ENCODE assay signal across 8 cellular contexts in the genomic region with DNA sequence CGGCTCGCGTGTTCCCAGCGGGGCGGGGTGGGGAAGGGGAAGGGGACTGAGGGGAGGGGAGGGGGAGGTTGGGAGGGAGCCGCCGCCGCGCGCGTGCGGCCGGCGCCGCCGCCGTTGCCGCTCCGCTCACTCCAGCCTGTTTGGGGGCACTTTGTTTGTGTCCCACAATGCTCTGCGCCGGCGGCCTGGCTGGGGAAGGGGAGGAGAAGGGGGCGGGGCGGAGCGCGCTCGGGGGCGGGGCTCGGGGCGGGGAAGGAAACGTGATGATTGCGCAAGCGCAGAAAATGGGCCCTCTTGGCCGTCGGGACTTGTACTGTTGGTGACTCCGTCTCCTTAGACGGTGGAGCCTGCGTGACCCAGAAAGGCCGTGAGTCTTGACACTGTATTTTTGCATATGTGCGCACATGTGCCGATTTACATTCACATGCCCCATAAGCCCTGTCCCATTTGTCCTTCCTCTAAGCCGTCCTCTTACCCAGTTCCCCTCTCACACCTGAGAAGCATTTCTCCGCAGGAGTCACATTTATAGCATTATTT. TPM values are rescaled to one million over a fixed set of nuclear protein-coding genes. Genes with fewer than 3 reads are reported as not detected.
DNase-seq lines count a peak whose midpoint lies in the region; ATAC-seq, FAIRE-seq and TF ChIP-seq lines count a peak whose summit lies in the region.

A gene with protein sequence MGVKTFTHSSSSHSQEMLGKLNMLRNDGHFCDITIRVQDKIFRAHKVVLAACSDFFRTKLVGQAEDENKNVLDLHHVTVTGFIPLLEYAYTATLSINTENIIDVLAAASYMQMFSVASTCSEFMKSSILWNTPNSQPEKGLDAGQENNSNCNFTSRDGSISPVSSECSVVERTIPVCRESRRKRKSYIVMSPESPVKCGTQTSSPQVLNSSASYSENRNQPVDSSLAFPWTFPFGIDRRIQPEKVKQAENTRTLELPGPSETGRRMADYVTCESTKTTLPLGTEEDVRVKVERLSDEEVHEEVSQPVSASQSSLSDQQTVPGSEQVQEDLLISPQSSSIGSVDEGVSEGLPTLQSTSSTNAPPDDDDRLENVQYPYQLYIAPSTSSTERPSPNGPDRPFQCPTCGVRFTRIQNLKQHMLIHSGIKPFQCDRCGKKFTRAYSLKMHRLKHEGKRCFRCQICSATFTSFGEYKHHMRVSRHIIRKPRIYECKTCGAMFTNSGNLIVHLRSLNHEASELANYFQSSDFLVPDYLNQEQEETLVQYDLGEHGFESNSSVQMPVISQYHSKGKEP (minus strand): TSS at position 169 of the 537 bp plus-strand sequence. CDS start 53,044 bp downstream, outside the sequence.

- CTCF ChIA-PET in A549 (lab: Yijun Ruan, JAX): no interaction called here

- peak within 1 kb of the TSS; percentile 95 to 99 (median 98) for H3K27ac Mint-ChIP-seq in immature natural killer cell

- H3K36me3 Mint-ChIP-seq in immature natural killer cell: peaks cover 0 to 9% (median 0%) of the 10 kb centered on the region in 3 donors

- H3K4me1 ChIP-seq in A549: peaks cover 34% of the 10 kb centered on the region

- FAIRE-seq in A549 (lab: Jason Lieb, UNC) (no peak), bronchial epithelial cell (lab: Jason Lieb, UNC) (no peak)

- no peaks in the 10 kb centered on the region for H3K9me3 ChIP-seq in A549

- no peak for TF ChIP-seq RAD21 in A549 (conservative IDR thresholded peaks at IDR 0.05 in 1 of 2, IDR thresholded peaks at IDR 0.05 in 1 of 2)

- H3K36me3 ChIP-seq in bronchial epithelial cell (ENCODE audit: control insufficient read depth, insufficient read depth, low read length): no peaks in the 10 kb centered on the region

- TF ChIP-seq EP300 in A549 (IDR thresholded peaks at IDR 0.05): no peak

- TF ChIP-seq CTCF in A549 (IDR thresholded peaks at IDR 0.05) (no peak), WI38 (IDR thresholded peaks at IDR 0.05; ENCODE audit: low read depth, low read length) (no peak), bronchial epithelial cell (IDR thresholded peaks at IDR 0.05; ENCODE audit: insufficient read depth, low read length, severe bottlenecking) (no peak)

- no peaks in the 10 kb centered on the region for H3K9me3 Mint-ChIP-seq in immature natural killer cell

- peaks cover 39 to 64% of the 10 kb centered on the region in 2 donors for H3K4me1 Mint-ChIP-seq in immature natural killer cell

- peak; percentile 63 to 87 for DNase-seq in A549 (ENCODE audit: low read depth in 1 of 2, low spot score in 1 of 2)
- peak; percentile 89 for DNase-seq in NCI-H2196 treated with DMSO at 0.1 percent for 48 hours (lab: John Stamatoyannopoulos, UW; ENCODE audit: unreplicated experiment)
- peak; percentile 73 for DNase-seq in bronchial epithelial cell (ENCODE audit: low read depth)
- peak; percentile 85 to 89 (median 89) for DNase-seq in immature natural killer cell
- DNase-seq in smooth muscle cell of the brain vasculature (ENCODE audit: low read depth, low spot score): peak; percentile 70

- peak within 1 kb of the TSS; percentile 98 to 99 for H3K27ac ChIP-seq in A549

- peak; percentile 42; the same call in 1 of the 2 replicates for TF ChIP-seq POLR2A in A549 (IDR thresholded peaks at IDR 0.05; ENCODE audit: low read length)

- POLR2A ChIA-PET in A549 (lab: Yijun Ruan, JAX): no interaction called here

- no peaks in the 10 kb centered on the region for H3K27me3 ChIP-seq in bronchial epithelial cell (ENCODE audit: control insufficient read depth, insufficient read depth, low read length)

- ATAC-seq in A549 (peak; percentile 82 to 91), GM18861 (IDR thresholded peaks at IDR 0.05; ENCODE audit: unreplicated experiment) (peak; percentile 57), HG03095 (IDR thresholded peaks at IDR 0.05; ENCODE audit: unreplicated experiment) (peak; percentile 49)

- H3K27me3 Mint-ChIP-seq in immature natural killer cell (ENCODE audit: low read depth in 3 of 3): peaks cover 6 to 15% (median 13%) of the 10 kb centered on the region in 3 donors

- H3K4me2 ChIP-seq in A549: peak within 1 kb of the TSS; percentile 85

- H3K4me3 ChIP-seq in A549 (peak within 1 kb of the TSS; percentile 94), WI38 (ENCODE audit: low read depth, low read length) (peak within 1 kb of the TSS; percentile 85), bronchial epithelial cell (ENCODE audit: low read depth, low read length) (peak within 1 kb of the TSS; percentile 76)

- H3K4me3 Mint-ChIP-seq in immature natural killer cell: peak within 1 kb of the TSS; percentile 91 to 100 (median 94)

- 14% methylated on average over 13 of the region's 43 CpGs for WGBS in A549 (ENCODE audit: missing lambda C conversion rate)

TF ChIP-seq in A549, 52 proteins besides CTCF, POLR2A, EP300 and RAD21:
- TF ChIP-seq JUN (IDR thresholded peaks at IDR 0.05) (peak in 1 of 2 experiments; percentile 63; a peak in 1 of 5 replicates), HDAC2 (IDR thresholded peaks at IDR 0.05) (no peak), GATA3 (IDR thresholded peaks at IDR 0.05; ENCODE audit: borderline replicate concordance) (no peak), RFX5 (IDR thresholded peaks at IDR 0.05) (no peak), POLR2AphosphoS2 (conservative IDR thresholded peaks at IDR 0.05; ENCODE audit: low read length) (no peak), HEYL (CRISPR knock-in tag; IDR thresholded peaks at IDR 0.05) (no peak), SREBF2 (IDR thresholded peaks at IDR 0.05) (no peak), CBX2 (IDR thresholded peaks at IDR 0.05; ENCODE audit: borderline replicate concordance, low read depth) (no peak), CEBPB (IDR thresholded peaks at IDR 0.05) (peak; percentile 86 to 92), PHF8 (IDR thresholded peaks at IDR 0.05; ENCODE audit: borderline replicate concordance, low read depth) (peak; percentile 28; the same call in 1 of the 2 replicates), TP53 (CRISPR knock-in tag; IDR thresholded peaks at IDR 0.05) (no peak), SMC3 (IDR thresholded peaks at IDR 0.05) (no peak), MAFK (IDR thresholded peaks at IDR 0.05; ENCODE audit: partially characterized antibody) (no peak), JUNB (IDR thresholded peaks at IDR 0.05) (no peak), MYC (IDR thresholded peaks at IDR 0.05; ENCODE audit: borderline replicate concordance, low read length) (no peak), NR3C1 (IDR thresholded peaks at IDR 0.05) (no peak), EHF (CRISPR knock-in tag; IDR thresholded peaks at IDR 0.05) (no peak), HOXB5 (CRISPR knock-in tag; IDR thresholded peaks at IDR 0.05) (no peak), ZC3H11A (IDR thresholded peaks at IDR 0.05) (no peak), ZSCAN20 (CRISPR knock-in tag; IDR thresholded peaks at IDR 0.05) (no peak), ESRRA (IDR thresholded peaks at IDR 0.05; ENCODE audit: borderline replicate concordance, low read length) (no peak)
- TF ChIP-seq, protein P1, sequence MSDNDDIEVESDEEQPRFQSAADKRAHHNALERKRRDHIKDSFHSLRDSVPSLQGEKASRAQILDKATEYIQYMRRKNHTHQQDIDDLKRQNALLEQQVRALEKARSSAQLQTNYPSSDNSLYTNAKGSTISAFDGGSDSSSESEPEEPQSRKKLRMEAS (IDR thresholded peaks at IDR 0.05): no peak; the same call in 1 of the 2 replicates
- TF ChIP-seq, protein P2, sequence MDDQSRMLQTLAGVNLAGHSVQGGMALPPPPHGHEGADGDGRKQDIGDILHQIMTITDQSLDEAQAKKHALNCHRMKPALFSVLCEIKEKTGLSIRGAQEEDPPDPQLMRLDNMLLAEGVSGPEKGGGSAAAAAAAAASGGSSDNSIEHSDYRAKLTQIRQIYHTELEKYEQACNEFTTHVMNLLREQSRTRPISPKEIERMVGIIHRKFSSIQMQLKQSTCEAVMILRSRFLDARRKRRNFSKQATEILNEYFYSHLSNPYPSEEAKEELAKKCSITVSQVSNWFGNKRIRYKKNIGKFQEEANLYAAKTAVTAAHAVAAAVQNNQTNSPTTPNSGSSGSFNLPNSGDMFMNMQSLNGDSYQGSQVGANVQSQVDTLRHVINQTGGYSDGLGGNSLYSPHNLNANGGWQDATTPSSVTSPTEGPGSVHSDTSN (IDR thresholded peaks at IDR 0.05): no peak
- TF ChIP-seq, protein P3, sequence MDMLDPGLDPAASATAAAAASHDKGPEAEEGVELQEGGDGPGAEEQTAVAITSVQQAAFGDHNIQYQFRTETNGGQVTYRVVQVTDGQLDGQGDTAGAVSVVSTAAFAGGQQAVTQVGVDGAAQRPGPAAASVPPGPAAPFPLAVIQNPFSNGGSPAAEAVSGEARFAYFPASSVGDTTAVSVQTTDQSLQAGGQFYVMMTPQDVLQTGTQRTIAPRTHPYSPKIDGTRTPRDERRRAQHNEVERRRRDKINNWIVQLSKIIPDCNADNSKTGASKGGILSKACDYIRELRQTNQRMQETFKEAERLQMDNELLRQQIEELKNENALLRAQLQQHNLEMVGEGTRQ (IDR thresholded peaks at IDR 0.05): no peak
- TF ChIP-seq, protein P4, sequence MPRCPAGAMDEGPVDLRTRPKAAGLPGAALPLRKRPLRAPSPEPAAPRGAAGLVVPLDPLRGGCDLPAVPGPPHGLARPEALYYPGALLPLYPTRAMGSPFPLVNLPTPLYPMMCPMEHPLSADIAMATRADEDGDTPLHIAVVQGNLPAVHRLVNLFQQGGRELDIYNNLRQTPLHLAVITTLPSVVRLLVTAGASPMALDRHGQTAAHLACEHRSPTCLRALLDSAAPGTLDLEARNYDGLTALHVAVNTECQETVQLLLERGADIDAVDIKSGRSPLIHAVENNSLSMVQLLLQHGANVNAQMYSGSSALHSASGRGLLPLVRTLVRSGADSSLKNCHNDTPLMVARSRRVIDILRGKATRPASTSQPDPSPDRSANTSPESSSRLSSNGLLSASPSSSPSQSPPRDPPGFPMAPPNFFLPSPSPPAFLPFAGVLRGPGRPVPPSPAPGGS (IDR thresholded peaks at IDR 0.05): no peak; the same call in 2 of the 3 replicates

RNA-seq across cellular contexts. Expression of the gene that starts here (rescaled TPM):
- polyA plus RNA-seq in A549 (2011; rRNA removed) (16.1 and 21.0 TPM in 2 replicates), A549 (2017; fragmentation: RNase III; extraction: RNeasy Plus Mini Kit Qiagen cat#74134 plus additional on column Dnase treatment) (6.7 to 8.3 TPM (median 8.0 TPM) in 3 replicates), immature natural killer cell (10 to 100 TPM; 10.4 to 14.0 (median 10.7) TPM)
- 4.5 and 5.2 TPM in 2 replicates for polyA plus RNA-seq in A549 (2012; cell fraction: cytosol; rRNA removed)
- polyA plus RNA-seq in A549 (2012; cell fraction: nucleus; rRNA removed): 2.7 and 4.5 TPM in 2 replicates
- polyA minus RNA-seq in A549 (2011; rRNA and poly(A)+ RNA removed): 42.7 and 43.3 TPM in 2 replicates
- total RNA-seq in bronchial epithelial cell: 19.1 and 28.4 TPM in 2 replicates

Comparison
In these comparisons a context has a peak if more than half of its experiments do, and no peak if none do; other contexts are left out.
1. Peak in every context shown above with its lines: DNase-seq, ATAC-seq, H3K4me3 ChIP-seq and H3K27ac ChIP-seq.